8 cellular contexts compared by ENCODE assay signal in genomic region chr4:147057631-147057980, GRCh38.
DNase-seq lines count a peak whose midpoint lies in the region; ATAC-seq and TF ChIP-seq lines count a peak whose summit lies in the region.

No MANE protein-coding gene starts in this region.

- H3K9me3 Mint-ChIP-seq in stimulated activated naive CD8-positive, alpha-beta T cell treated with anti-CD3 and anti-CD28 coated beads, Interleukin-15, Interleukin-2, amounts not matched to agents 100 ng/mL and 50 ng/mL, for 24 hours, result no peaks in the 10 kb centered on the region
- H3K9me3 Mint-ChIP-seq in activated naive CD8-positive, alpha-beta T cell (ENCODE audit: low read depth), result no peaks in the 10 kb centered on the region

- peaks cover 13% of the 10 kb centered on the region for H3K4me1 Mint-ChIP-seq in stimulated activated naive CD8-positive, alpha-beta T cell treated with anti-CD3 and anti-CD28 coated beads, Interleukin-15, Interleukin-2, amounts not matched to agents 100 ng/mL and 50 ng/mL, for 24 hours (ENCODE audit: low read depth)
- H3K4me1 Mint-ChIP-seq in activated naive CD8-positive, alpha-beta T cell (ENCODE audit: low read depth), result peaks cover 11% of the 10 kb centered on the region

- no peaks in the 10 kb centered on the region for H3K36me3 Mint-ChIP-seq in stimulated activated naive CD8-positive, alpha-beta T cell treated with anti-CD3 and anti-CD28 coated beads, Interleukin-15, Interleukin-2, amounts not matched to agents 100 ng/mL and 50 ng/mL, for 24 hours (ENCODE audit: low read depth)
- H3K36me3 Mint-ChIP-seq in activated naive CD8-positive, alpha-beta T cell, result no peaks in the 10 kb centered on the region

- peaks cover 10% of the 10 kb centered on the region for H3K27me3 Mint-ChIP-seq in stimulated activated naive CD8-positive, alpha-beta T cell treated with anti-CD3 and anti-CD28 coated beads, Interleukin-15, Interleukin-2, amounts not matched to agents 100 ng/mL and 50 ng/mL, for 24 hours
- no peaks in the 10 kb centered on the region for H3K27me3 Mint-ChIP-seq in activated naive CD8-positive, alpha-beta T cell

- no peak for ATAC-seq in stimulated activated naive CD8-positive, alpha-beta T cell treated with anti-CD3 and anti-CD28 coated beads, Interleukin-15, Interleukin-2, amounts not matched to agents 100 U/mL and 50 U/mL, for 24 hours
- ATAC-seq in left lung, result peak; percentile 72
- ATAC-seq in GM21717 (IDR thresholded peaks at IDR 0.05; ENCODE audit: unreplicated experiment), result no peak

- no peaks in the 10 kb centered on the region for H3K27me3 ChIP-seq in left lung

- intact Hi-C loops in left lung (cut with DNase I), result no loop called here

- DNase-seq in stimulated activated naive CD8-positive, alpha-beta T cell treated with anti-CD3 and anti-CD28 coated beads, Interleukin-15, Interleukin-2, amounts not matched to agents 100 U/mL and 50 U/mL, for 24 hours, result no peak
- no peak for DNase-seq in left lung
- DNase-seq in NAMALWA (ENCODE audit: low spot score), result no peak
- DNase-seq in medulla oblongata (ENCODE audit: extremely low spot score), result no peak
- no peak for DNase-seq in OCI-M1 (lab: John Stamatoyannopoulos, UW)

- H3K36me3 ChIP-seq in left lung, result no peaks in the 10 kb centered on the region

- peak overlapping the region; percentile 5 to 21 for H3K4me3 ChIP-seq in left lung

- no peak for TF ChIP-seq CTCF in left lung (IDR thresholded peaks at IDR 0.05)

- peak overlapping the region; percentile 63 to 65 for H3K27ac ChIP-seq in left lung

- peak overlapping the region; percentile 91 for H3K27ac Mint-ChIP-seq in stimulated activated naive CD8-positive, alpha-beta T cell treated with anti-CD3 and anti-CD28 coated beads, Interleukin-15, Interleukin-2, amounts not matched to agents 100 ng/mL and 50 ng/mL, for 24 hours
- peak overlapping the region; percentile 88 for H3K27ac Mint-ChIP-seq in activated naive CD8-positive, alpha-beta T cell

- peak overlapping the region; percentile 81 for H3K4me3 Mint-ChIP-seq in stimulated activated naive CD8-positive, alpha-beta T cell treated with anti-CD3 and anti-CD28 coated beads, Interleukin-15, Interleukin-2, amounts not matched to agents 100 ng/mL and 50 ng/mL, for 24 hours
- H3K4me3 Mint-ChIP-seq in activated naive CD8-positive, alpha-beta T cell, result peak overlapping the region; percentile 82

- H3K9me3 ChIP-seq in left lung, result no peaks in the 10 kb centered on the region

- peaks cover 0 to 10% of the 10 kb centered on the region in 2 donors for H3K4me1 ChIP-seq in left lung
